ENCODE assay signal across 11 cellular contexts in genomic region chr4:67702166-67702565, GRCh38. TPM values are rescaled to one million over a fixed set of nuclear protein-coding genes. Genes with fewer than 3 reads are reported as not detected.
DNase-seq lines count a peak whose midpoint lies in the region; ATAC-seq and TF ChIP-seq lines count a peak whose summit lies in the region.
"Had no signal": no experiment of that assay in that cellular context is flagged by ENCODE, and none has a peak within 500 bp of the region (broad histone marks: within the 10 kb centered on the region; RNA-seq: fewer than 3 reads in every experiment).

No MANE protein-coding gene starts in this region.

- H3K9ac ChIP-seq in DND-41 (ENCODE audit: low read depth, low read length) = peak overlapping the region; percentile 82
- H3K9ac ChIP-seq in mammary epithelial cell (ENCODE audit: insufficient read depth, low read length) = peak overlapping the region; percentile 82

- intact Hi-C loops in mammary epithelial cell (cut with micrococcal nuclease) = loop anchor here (5.0 kb wide), 1 partner anchor 155 kb away; the partner anchor contains the start of gene CENPC

- dilution Hi-C loops in mammary epithelial cell (cut with HindIII; ENCODE audit: low sequenced_read_pairs) = no loop called here

- H3K4me1 ChIP-seq in DND-41 (ENCODE audit: insufficient read depth, low read length) (peaks cover 57% of the 10 kb centered on the region), mammary epithelial cell (ENCODE audit: insufficient read depth, low read length) (peaks cover 18% of the 10 kb centered on the region)

- no peak for ATAC-seq in DND-41 (ENCODE audit: insufficient read depth, low read depth)

- H2AFZ ChIP-seq in DND-41 (ENCODE audit: low read depth, low read length) (peak overlapping the region; percentile 85), mammary epithelial cell (ENCODE audit: low read depth, low read length) (peak overlapping the region; percentile 26)

- peaks cover 30% of the 10 kb centered on the region for H3K9me3 Mint-ChIP-seq in nephron progenitor cell

- WGBS in mammary epithelial cell (ENCODE audit: low coverage, missing lambda C conversion rate) = 96% methylated on average over 2 of the region's 2 CpGs

- peaks cover 3% of the 10 kb centered on the region; the same call in 1 of the 2 replicates for H4K20me1 ChIP-seq in DND-41 (ENCODE audit: insufficient read depth, low read length)
- H4K20me1 ChIP-seq in mammary epithelial cell (ENCODE audit: insufficient read depth, low read length) = no peaks in the 10 kb centered on the region

- H3K79me2 ChIP-seq in DND-41 (ENCODE audit: insufficient read depth, low read length) = peaks cover 96% of the 10 kb centered on the region
- H3K79me2 ChIP-seq in mammary epithelial cell (ENCODE audit: insufficient read depth, low read length) = peaks cover 94% of the 10 kb centered on the region

- H3K27me3 ChIP-seq in DND-41 (ENCODE audit: insufficient read depth, low read length, poor library complexity) = no peaks in the 10 kb centered on the region
- H3K27me3 ChIP-seq in mammary epithelial cell (ENCODE audit: insufficient read depth, low read length) = no peaks in the 10 kb centered on the region

- no peaks in the 10 kb centered on the region for H3K27me3 Mint-ChIP-seq in nephron progenitor cell (ENCODE audit: low read depth, poor library complexity)

- BruUV-seq in mammary epithelial cell (replicated peaks; lab: Mats Ljungman, UMichigan) = no TSS peak

- CTCF ChIA-PET in mammary epithelial cell (lab: Charles Lee; ENCODE audit: low non-redundant PET) = no interaction called here

- peak overlapping the region; percentile 84 for H3K4me2 ChIP-seq in DND-41 (ENCODE audit: insufficient read depth, low read length)
- peak overlapping the region; percentile 97 for H3K4me2 ChIP-seq in mammary epithelial cell (ENCODE audit: insufficient read depth, low read depth, low read length)

- H3K4me3 Mint-ChIP-seq in nephron progenitor cell = peak overlapping the region; percentile 96

- peaks cover 33% of the 10 kb centered on the region for H3K4me1 Mint-ChIP-seq in nephron progenitor cell

- TF ChIP-seq CTCF in DND-41 (IDR thresholded peaks at IDR 0.05; ENCODE audit: borderline replicate concordance, extremely low read depth, low read length, poor library complexity, severe bottlenecking) (no peak), mammary epithelial cell (conservative IDR thresholded peaks at IDR 0.05 in 1 of 2, IDR thresholded peaks at IDR 0.05 in 1 of 2; ENCODE audit: extremely low read depth in 1 of 2, insufficient read depth in 1 of 2, low read depth in 1 of 2, low read length in 2 of 2) (no peak), nephron progenitor cell (IDR thresholded peaks at IDR 0.05) (no peak)

- H3K9me3 ChIP-seq in DND-41 (ENCODE audit: insufficient read depth, low read length, severe bottlenecking) (peaks cover 13% of the 10 kb centered on the region), KOPT-K1 (ENCODE audit: insufficient read depth, low read length, poor library complexity, severe bottlenecking) (peaks cover 13% of the 10 kb centered on the region), mammary epithelial cell (replicated peaks; ENCODE audit: insufficient read depth, low read length) (no peaks in the 10 kb centered on the region)

- H3K4me3 ChIP-seq in DND-41 (ENCODE audit: low read depth in 1 of 2, low read length in 2 of 2) = peak overlapping the region; percentile 77 to 94; a peak in 3 of 4 replicates
- H3K4me3 ChIP-seq in mammary epithelial cell (replicated peaks in 1 of 3; ENCODE audit: insufficient read depth in 1 of 3, low read depth in 2 of 3, low read length in 3 of 3) = peak overlapping the region; percentile 66 to 88 (median 86)

- DNase-seq in DND-41 (no peak), mammary epithelial cell (no peak), nephron progenitor cell (no peak), KBM-7 (no peak), SKM-1 treated with dmso at 0.1 percent for 144 hours (lab: John Stamatoyannopoulos, UW; ENCODE audit: unreplicated experiment) (no peak), putamen (ENCODE audit: low spot score) (no peak), Kasumi-1 (lab: John Stamatoyannopoulos, UW) (no peak)
- DNase-seq: NCI-H2081 had no signal

- H3K27ac ChIP-seq in DND-41 (ENCODE audit: low read length) (peak overlapping the region; percentile 89), KOPT-K1 (ENCODE audit: low read depth, low read length, poor library complexity, severe bottlenecking) (peak overlapping the region; percentile 70), mammary epithelial cell (ENCODE audit: insufficient read depth, low read depth, low read length) (peak overlapping the region; percentile 95)

- peaks cover 49% of the 10 kb centered on the region for H3K36me3 Mint-ChIP-seq in nephron progenitor cell (ENCODE audit: low read depth)

- no peak overlapping the region for H3K27ac Mint-ChIP-seq in nephron progenitor cell

- H3K36me3 ChIP-seq in DND-41 (ENCODE audit: insufficient read depth, low read length) = peaks cover 28% of the 10 kb centered on the region
- 0 out of 2 replicates have a peak, but pooled peaks cover 22% of the 10 kb centered on the region for H3K36me3 ChIP-seq in KOPT-K1 (ENCODE audit: insufficient read depth, low read length)
- peaks cover 4% of the 10 kb centered on the region for H3K36me3 ChIP-seq in mammary epithelial cell (ENCODE audit: insufficient read depth, low read length)

- in situ Hi-C loops in mammary epithelial cell (cut with MboI; ENCODE audit: low sequenced_read_pairs in 2 of 2) (no loop called here), KBM-7 (cut with MboI; ENCODE audit: low pct_unique_long_range_greater_than_20kb, low sequenced_read_pairs) (no loop called here)

RNA-seq across cellular contexts. Expression of gene UBA6, which starts 1.2 kb away (rescaled TPM):
- 100 to 1,000 TPM; 178 to 203 TPM for total RNA-seq in mammary epithelial cell
- polyA plus RNA-seq in mammary epithelial cell = 143 TPM
- polyA minus RNA-seq in mammary epithelial cell = 130 TPM

RNA-seq across cellular contexts. Expression of gene GNRHR, which starts 52.0 kb away (rescaled TPM):
- total RNA-seq in mammary epithelial cell = under 1 TPM in 1 of 2 donors, not detected in 1; 0.26 TPM
- polyA plus RNA-seq in mammary epithelial cell = 0.05 TPM
- polyA minus RNA-seq in mammary epithelial cell = not detected
- total RNA-seq: dermis microvascular lymphatic vessel endothelial cell, mucosa of gallbladder had no signal
